Comparison of ENCODE assay signal across 9 cellular contexts in the genomic region with DNA sequence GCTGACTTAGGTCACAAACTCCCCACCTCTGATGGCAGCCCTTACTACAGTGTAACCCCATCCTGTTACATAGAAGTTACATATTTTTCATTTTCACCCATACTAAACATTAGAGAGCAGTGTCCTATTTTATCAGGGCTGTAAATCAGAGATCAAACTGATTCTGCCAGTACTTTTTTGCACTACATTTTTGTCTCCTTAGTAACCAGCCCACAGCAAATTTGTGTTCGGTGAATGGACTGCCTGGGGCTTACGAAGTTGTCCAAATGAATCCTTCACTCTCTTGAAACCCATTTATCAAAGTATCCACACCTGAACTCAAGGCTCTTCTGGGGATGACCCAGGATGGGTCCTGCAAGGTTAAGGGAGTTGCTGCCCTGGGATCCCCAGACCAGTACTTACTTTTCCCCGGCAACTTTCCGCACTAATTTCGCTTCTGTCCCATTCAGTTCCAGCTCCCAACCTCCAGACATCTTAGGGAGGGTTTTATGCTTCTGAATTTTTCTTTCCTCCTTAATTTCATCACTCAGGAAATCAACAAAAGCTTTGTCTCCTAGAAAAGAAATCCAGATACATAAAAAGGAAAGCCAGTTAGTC. TPM values are rescaled to one million over a fixed set of nuclear protein-coding genes. Genes with fewer than 3 reads are reported as not detected.
A peak's percentile ranks its signal among the peaks of the same experiment; 100 is the strongest.
DNase-seq lines count a peak whose midpoint lies in the region; ATAC-seq, FAIRE-seq and TF ChIP-seq lines count a peak whose summit lies in the region.
"Had no signal": no experiment of that assay in that cellular context is flagged by ENCODE, and none has a peak within 500 bp of the region (broad histone marks: within the 10 kb centered on the region; RNA-seq: fewer than 3 reads in every experiment).

No MANE protein-coding gene starts in this region.

- peak overlapping the region; percentile 87 for H3K4me3 ChIP-seq in GM12864 (ENCODE audit: low read depth, low read length)
- peak overlapping the region; percentile 80 for H3K4me3 ChIP-seq in SK-N-MC
- H3K4me3 ChIP-seq in fibroblast of lung (replicated peaks in 1 of 4; ENCODE audit: control extremely low read depth in 1 of 4, insufficient read depth in 1 of 4, low read depth in 3 of 4, low read length in 4 of 4), result peak overlapping the region; percentile 47 to 86 (median 78)
- H3K4me3 ChIP-seq in retinal pigment epithelial cell (ENCODE audit: low read length), result peak overlapping the region; percentile 74

- H3K9ac ChIP-seq in SK-N-MC (ENCODE audit: insufficient read length), result peak overlapping the region; percentile 88
- H3K9ac ChIP-seq in fibroblast of lung (ENCODE audit: insufficient read depth, low read length), result no peak overlapping the region

- peak overlapping the region; percentile 92 for H3K4me2 ChIP-seq in fibroblast of lung (ENCODE audit: extremely low read depth, insufficient read depth, low read length)

- no peak for ATAC-seq in HG03039 (IDR thresholded peaks at IDR 0.05; ENCODE audit: unreplicated experiment)

- H3K9me3 ChIP-seq in SK-N-MC (ENCODE audit: low read depth, low read length) (no peaks in the 10 kb centered on the region), fibroblast of lung (ENCODE audit: control insufficient read depth, insufficient read depth, low read depth, low read length) (no peaks in the 10 kb centered on the region)

- no peaks in the 10 kb centered on the region for H3K27me3 ChIP-seq in fibroblast of lung (ENCODE audit: control insufficient read depth, insufficient read depth, low read length)

- DNase-seq in GM12864 (ENCODE audit: low read depth) (no peak), SK-N-MC (ENCODE audit: low read depth, low spot score) (no peak), fibroblast of lung (ENCODE audit: low read depth in 2 of 2) (peak in 1 of 2 donors; percentile 51), retinal pigment epithelial cell (ENCODE audit: low read depth) (no peak), GF-D8 (lab: John Stamatoyannopoulos, UW) (no peak), urothelium cell line (ENCODE audit: low spot score) (no peak)
- DNase-seq in stimulated activated naive CD4-positive, alpha-beta T cell treated with Interleukin-2 at 50 U/mL for 16 hours (lab: John Stamatoyannopoulos, UW), result no peak

- no peak for FAIRE-seq in urothelium cell line (lab: Jason Lieb, UNC)
- FAIRE-seq: islet of Langerhans had no signal

- TF ChIP-seq CTCF in GM12864 (IDR thresholded peaks at IDR 0.05; ENCODE audit: low read depth, low read length, missing control alignments) (no peak), fibroblast of lung (conservative IDR thresholded peaks at IDR 0.05 in 1 of 2, IDR thresholded peaks at IDR 0.05 in 1 of 2; ENCODE audit: low read depth in 1 of 2, low read length in 2 of 2) (no peak), retinal pigment epithelial cell (conservative IDR thresholded peaks at IDR 0.05; ENCODE audit: low read depth, low read length) (no peak)

- H2AFZ ChIP-seq in fibroblast of lung (ENCODE audit: low read length), result no peak overlapping the region

- H3K36me3 ChIP-seq in SK-N-MC (ENCODE audit: insufficient read depth, low read length) (peaks cover 61% of the 10 kb centered on the region), fibroblast of lung (ENCODE audit: control insufficient read depth, insufficient read depth, low read length) (peaks cover 12% of the 10 kb centered on the region)

- no peaks in the 10 kb centered on the region for H4K20me1 ChIP-seq in fibroblast of lung (ENCODE audit: control insufficient read depth, extremely low read depth, insufficient read depth, low read length)

- peaks cover 37% of the 10 kb centered on the region for H3K79me2 ChIP-seq in fibroblast of lung (ENCODE audit: control insufficient read depth, insufficient read depth, low read length)

- peaks cover 7% of the 10 kb centered on the region for H3K4me1 ChIP-seq in fibroblast of lung (ENCODE audit: control insufficient read depth, extremely low read depth, insufficient read depth, low read length)

- H3K27ac ChIP-seq in SK-N-MC (peak overlapping the region; percentile 23; the same call in 1 of the 2 replicates), fibroblast of lung (ENCODE audit: insufficient read depth, low read length) (peak overlapping the region; percentile 65)

RNA-seq across cellular contexts. Expression of gene C1QBP, which starts 1.1 kb away (rescaled TPM):
- total RNA-seq in fibroblast of lung, result 136 and 144 TPM in 2 replicates
- 187 and 365 TPM in 2 replicates for polyA plus RNA-seq in fibroblast of lung
- polyA plus RNA-seq in fibroblast of lung (2012), result 120 and 239 TPM in 2 replicates
- polyA minus RNA-seq in fibroblast of lung (ENCODE audit: low replicate concordance), result 21.1 and 25.4 TPM in 2 replicates

RNA-seq across cellular contexts. Expression of gene RPAIN, which starts 17.8 kb away (rescaled TPM):
- total RNA-seq in fibroblast of lung, result 49.1 and 53.3 TPM in 2 replicates
- 21.4 and 24.5 TPM in 2 replicates for polyA plus RNA-seq in fibroblast of lung
- 22.0 and 22.1 TPM in 2 replicates for polyA plus RNA-seq in fibroblast of lung (2012)
- polyA minus RNA-seq in fibroblast of lung (ENCODE audit: low replicate concordance), result 3.0 and 8.5 TPM in 2 replicates

RNA-seq across cellular contexts. Expression of gene NUP88, which starts 18.4 kb away (rescaled TPM):
- 61.1 and 79.6 TPM in 2 replicates for total RNA-seq in fibroblast of lung
- 41.8 and 61.5 TPM in 2 replicates for polyA plus RNA-seq in fibroblast of lung
- polyA plus RNA-seq in fibroblast of lung (2012), result 38.2 and 54.8 TPM in 2 replicates
- 31.6 and 61.1 TPM in 2 replicates for polyA minus RNA-seq in fibroblast of lung (ENCODE audit: low replicate concordance)

RNA-seq across cellular contexts. Expression of gene DHX33, which starts 31.0 kb away (rescaled TPM):
- 8.0 and 9.7 TPM in 2 replicates for total RNA-seq in fibroblast of lung
- polyA plus RNA-seq in fibroblast of lung, result 12.1 and 20.0 TPM in 2 replicates
- polyA plus RNA-seq in fibroblast of lung (2012), result 10.3 and 15.0 TPM in 2 replicates
- polyA minus RNA-seq in fibroblast of lung (ENCODE audit: low replicate concordance), result 16.6 and 33.3 TPM in 2 replicates

RNA-seq across cellular contexts. Expression of gene DERL2, which starts 48.2 kb away (rescaled TPM):
- 19.8 and 30.9 TPM in 2 replicates for total RNA-seq in fibroblast of lung
- 87.9 and 104 TPM in 2 replicates for polyA plus RNA-seq in fibroblast of lung
- 76.0 and 84.8 TPM in 2 replicates for polyA plus RNA-seq in fibroblast of lung (2012)
- 9.4 and 12.0 TPM in 2 replicates for polyA minus RNA-seq in fibroblast of lung (ENCODE audit: low replicate concordance)
